In the genomic region with DNA sequence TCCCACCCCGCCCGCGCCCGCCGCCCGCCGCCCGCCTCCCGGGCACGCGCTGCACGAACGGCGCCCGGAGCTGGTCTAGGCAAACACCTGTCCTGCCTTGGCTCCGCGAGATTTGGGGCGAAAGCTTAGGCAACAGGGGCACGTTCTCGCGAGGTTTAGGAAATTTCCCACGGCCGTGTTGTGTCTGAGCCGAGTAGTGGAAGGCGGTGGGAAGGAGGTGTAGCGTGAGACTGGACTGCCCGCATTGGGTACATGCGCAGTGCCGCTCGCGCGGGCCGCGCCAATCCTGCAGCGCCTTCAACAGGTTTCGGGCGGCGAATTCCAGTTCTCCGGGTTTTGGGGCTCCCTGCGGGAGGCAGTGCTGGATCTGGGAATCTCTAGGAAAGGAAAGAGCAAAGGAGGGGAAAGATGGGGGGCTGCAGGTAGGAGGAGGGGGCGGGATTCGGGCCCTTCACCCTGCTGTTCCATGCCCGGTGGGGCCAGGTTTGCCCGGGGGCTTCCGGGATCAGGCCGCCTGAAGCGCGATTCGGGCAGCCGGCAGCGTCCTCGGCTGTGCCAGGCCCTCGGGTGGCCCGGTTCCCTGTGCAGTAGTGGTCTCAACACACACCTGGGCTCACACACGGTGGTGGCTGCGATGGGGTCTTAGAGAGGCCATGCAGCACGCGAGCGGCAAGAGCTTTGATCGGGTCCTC, we compare ENCODE assay signal across 8 cellular contexts. TPM values are rescaled to one million over a fixed set of nuclear protein-coding genes. Genes with fewer than 3 reads are reported as not detected.
A peak's percentile ranks its signal among the peaks of the same experiment; 100 is the strongest.
DNase-seq lines count a peak whose midpoint lies in the region; ATAC-seq and TF ChIP-seq lines count a peak whose summit lies in the region.

No MANE protein-coding gene starts in this region.

- POLR2A ChIA-PET in WTC11 (lab: Charles Lee), result interaction anchor here (0.5 to 2.9 kb wide), 9 partner anchors 10 to 326 kb away, joined by 3 to 11 read pairs (median 4); no protein-coding TSS in a partner anchor

- CTCF ChIA-PET in WTC11 (lab: Charles Lee), result interaction anchor here (0.6 to 2.5 kb wide), 8 partner anchors 11 to 332 kb away, joined by 3 to 14 read pairs (median 3); no protein-coding TSS in a partner anchor

- TF ChIP-seq CTCF in AG09319 (IDR thresholded peaks at IDR 0.05; ENCODE audit: low read depth, low read length), result peak; percentile 14
- no peak for TF ChIP-seq CTCF in WTC11 (IDR thresholded peaks at IDR 0.05)

- H3K27ac Mint-ChIP-seq in WTC11 (peak overlapping the region; percentile 99), immature natural killer cell (peak overlapping the region; percentile 90 to 99 (median 97))

- H3K36me3 Mint-ChIP-seq in WTC11 (peaks cover 31% of the 10 kb centered on the region), immature natural killer cell (peaks cover 0 to 5% (median under 1%) of the 10 kb centered on the region in 3 donors)

- ATAC-seq in HG03175 (IDR thresholded peaks at IDR 0.05; ENCODE audit: unreplicated experiment), result peak; percentile 72
- peak; percentile 69 for ATAC-seq in WTC11

- DNase-seq in AG09319 (ENCODE audit: extremely low read depth, low read depth) (peak; percentile 99), NCI-H2227 treated with DMSO at 0.1 percent for 48 hours (lab: John Stamatoyannopoulos, UW) (peak; percentile 96), WTC11 (ENCODE audit: low spot score) (peak; percentile 97), caudate nucleus (lab: John Stamatoyannopoulos, UW) (peak; percentile 65 to 98 (median 94)), immature natural killer cell (peak; percentile 91 to 92 (median 92)), smooth muscle cell of the brain vasculature (ENCODE audit: low read depth, low spot score) (peak; percentile 97)

- H3K27me3 Mint-ChIP-seq in WTC11 (ENCODE audit: low read depth), result peaks cover 3% of the 10 kb centered on the region; the same call in 1 of the 2 replicates
- H3K27me3 Mint-ChIP-seq in immature natural killer cell (ENCODE audit: low read depth in 3 of 3), result peaks cover 30 to 36% (median 34%) of the 10 kb centered on the region in 3 donors

- H3K27ac ChIP-seq in caudate nucleus (ENCODE audit: low read depth, low read length), result peak overlapping the region; percentile 91

- H3K4me1 Mint-ChIP-seq in WTC11 (peaks cover 28% of the 10 kb centered on the region), immature natural killer cell (peaks cover 26 to 46% of the 10 kb centered on the region in 2 donors)

- H3K4me3 Mint-ChIP-seq in WTC11 (peak overlapping the region; percentile 91), immature natural killer cell (peak overlapping the region; percentile 94 to 99 (median 96))

- peak; percentile 56 for TF ChIP-seq POLR2A in GM18951 (IDR thresholded peaks at IDR 0.05; ENCODE audit: extremely low read depth, insufficient read depth, insufficient read length)

- in situ Hi-C loops in GM18951 (cut with MboI; ENCODE audit: low sequenced_read_pairs, unreplicated experiment), result loop anchor here (10.0 kb wide), 1 partner anchor 245 kb away; no protein-coding TSS in a partner anchor

- H3K9me3 Mint-ChIP-seq in WTC11, result peaks cover 29% of the 10 kb centered on the region
- H3K9me3 Mint-ChIP-seq in immature natural killer cell, result peaks cover 7 to 12% (median 10%) of the 10 kb centered on the region in 6 donors

TF ChIP-seq in WTC11, 78 proteins besides CTCF, POLR2A, EP300 and RAD21 (continues in another document):
- TF ChIP-seq TCF7 (CRISPR knock-in tag; IDR thresholded peaks at IDR 0.05; ENCODE audit: low read depth), result 0 out of 2 replicates have a peak, but pooled peaks have one; percentile 50
- TF ChIP-seq, protein P1, sequence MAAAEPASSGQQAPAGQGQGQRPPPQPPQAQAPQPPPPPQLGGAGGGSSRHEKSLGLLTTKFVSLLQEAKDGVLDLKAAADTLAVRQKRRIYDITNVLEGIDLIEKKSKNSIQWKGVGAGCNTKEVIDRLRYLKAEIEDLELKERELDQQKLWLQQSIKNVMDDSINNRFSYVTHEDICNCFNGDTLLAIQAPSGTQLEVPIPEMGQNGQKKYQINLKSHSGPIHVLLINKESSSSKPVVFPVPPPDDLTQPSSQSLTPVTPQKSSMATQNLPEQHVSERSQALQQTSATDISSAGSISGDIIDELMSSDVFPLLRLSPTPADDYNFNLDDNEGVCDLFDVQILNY (CRISPR knock-in tag; IDR thresholded peaks at IDR 0.05), result peak; percentile 66
- TF ChIP-seq, protein P2, sequence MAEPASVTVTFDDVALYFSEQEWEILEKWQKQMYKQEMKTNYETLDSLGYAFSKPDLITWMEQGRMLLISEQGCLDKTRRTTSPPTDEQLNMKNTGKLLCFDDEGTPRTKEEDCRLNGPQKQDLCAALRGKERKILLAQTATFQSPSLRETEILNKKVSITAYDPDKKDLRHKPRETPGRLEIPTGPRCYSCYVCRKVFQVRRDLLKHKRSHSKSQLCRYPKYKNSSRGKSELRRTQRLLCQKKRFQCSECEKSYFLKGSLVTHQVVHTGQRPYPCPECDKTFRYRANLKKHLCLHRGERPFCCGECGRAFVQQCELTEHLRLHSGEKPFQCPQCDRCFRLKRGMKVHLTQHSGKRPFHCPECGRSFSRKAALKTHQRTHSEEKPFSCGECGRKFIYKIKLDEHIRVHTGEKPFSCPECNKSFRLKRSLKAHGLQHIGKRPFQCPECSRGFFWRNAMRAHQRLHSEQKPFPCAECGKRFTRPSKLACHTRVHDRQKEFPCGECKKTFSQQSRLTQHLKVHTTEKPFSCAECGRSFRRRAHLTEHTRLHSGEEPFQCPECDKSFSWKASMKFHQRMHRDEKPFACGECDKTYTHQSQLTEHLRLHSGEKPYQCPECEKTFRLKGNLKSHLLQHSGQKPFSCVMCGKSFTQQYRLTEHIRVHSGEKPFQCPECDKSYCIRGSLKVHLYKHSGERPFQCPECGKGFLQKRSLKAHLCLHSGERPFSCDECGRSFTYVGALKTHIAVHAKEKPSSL (CRISPR knock-in tag; conservative IDR thresholded peaks at IDR 0.05), result no peak
- 0 out of 2 replicates have a peak, but pooled peaks have one; percentile 16 for TF ChIP-seq ZNF219 (CRISPR knock-in tag; IDR thresholded peaks at IDR 0.05; ENCODE audit: borderline replicate concordance)
- TF ChIP-seq, protein P3, sequence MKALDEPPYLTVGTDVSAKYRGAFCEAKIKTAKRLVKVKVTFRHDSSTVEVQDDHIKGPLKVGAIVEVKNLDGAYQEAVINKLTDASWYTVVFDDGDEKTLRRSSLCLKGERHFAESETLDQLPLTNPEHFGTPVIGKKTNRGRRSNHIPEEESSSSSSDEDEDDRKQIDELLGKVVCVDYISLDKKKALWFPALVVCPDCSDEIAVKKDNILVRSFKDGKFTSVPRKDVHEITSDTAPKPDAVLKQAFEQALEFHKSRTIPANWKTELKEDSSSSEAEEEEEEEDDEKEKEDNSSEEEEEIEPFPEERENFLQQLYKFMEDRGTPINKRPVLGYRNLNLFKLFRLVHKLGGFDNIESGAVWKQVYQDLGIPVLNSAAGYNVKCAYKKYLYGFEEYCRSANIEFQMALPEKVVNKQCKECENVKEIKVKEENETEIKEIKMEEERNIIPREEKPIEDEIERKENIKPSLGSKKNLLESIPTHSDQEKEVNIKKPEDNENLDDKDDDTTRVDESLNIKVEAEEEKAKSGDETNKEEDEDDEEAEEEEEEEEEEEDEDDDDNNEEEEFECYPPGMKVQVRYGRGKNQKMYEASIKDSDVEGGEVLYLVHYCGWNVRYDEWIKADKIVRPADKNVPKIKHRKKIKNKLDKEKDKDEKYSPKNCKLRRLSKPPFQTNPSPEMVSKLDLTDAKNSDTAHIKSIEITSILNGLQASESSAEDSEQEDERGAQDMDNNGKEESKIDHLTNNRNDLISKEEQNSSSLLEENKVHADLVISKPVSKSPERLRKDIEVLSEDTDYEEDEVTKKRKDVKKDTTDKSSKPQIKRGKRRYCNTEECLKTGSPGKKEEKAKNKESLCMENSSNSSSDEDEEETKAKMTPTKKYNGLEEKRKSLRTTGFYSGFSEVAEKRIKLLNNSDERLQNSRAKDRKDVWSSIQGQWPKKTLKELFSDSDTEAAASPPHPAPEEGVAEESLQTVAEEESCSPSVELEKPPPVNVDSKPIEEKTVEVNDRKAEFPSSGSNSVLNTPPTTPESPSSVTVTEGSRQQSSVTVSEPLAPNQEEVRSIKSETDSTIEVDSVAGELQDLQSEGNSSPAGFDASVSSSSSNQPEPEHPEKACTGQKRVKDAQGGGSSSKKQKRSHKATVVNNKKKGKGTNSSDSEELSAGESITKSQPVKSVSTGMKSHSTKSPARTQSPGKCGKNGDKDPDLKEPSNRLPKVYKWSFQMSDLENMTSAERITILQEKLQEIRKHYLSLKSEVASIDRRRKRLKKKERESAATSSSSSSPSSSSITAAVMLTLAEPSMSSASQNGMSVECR (CRISPR knock-in tag; IDR thresholded peaks at IDR 0.05; ENCODE audit: borderline replicate concordance), result peak; percentile 61; the same call in 1 of the 2 replicates
- TF ChIP-seq, protein P4, sequence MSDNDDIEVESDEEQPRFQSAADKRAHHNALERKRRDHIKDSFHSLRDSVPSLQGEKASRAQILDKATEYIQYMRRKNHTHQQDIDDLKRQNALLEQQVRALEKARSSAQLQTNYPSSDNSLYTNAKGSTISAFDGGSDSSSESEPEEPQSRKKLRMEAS (CRISPR knock-in tag; IDR thresholded peaks at IDR 0.05), result peak; percentile 53; the same call in 1 of the 2 replicates
- TF ChIP-seq NFE2L1 (CRISPR knock-in tag; IDR thresholded peaks at IDR 0.05), result 0 out of 2 replicates have a peak, but pooled peaks have one; percentile 9
- TF ChIP-seq ZNF232 (CRISPR knock-in tag; IDR thresholded peaks at IDR 0.05), result peak; percentile 53
- TF ChIP-seq, protein P5, sequence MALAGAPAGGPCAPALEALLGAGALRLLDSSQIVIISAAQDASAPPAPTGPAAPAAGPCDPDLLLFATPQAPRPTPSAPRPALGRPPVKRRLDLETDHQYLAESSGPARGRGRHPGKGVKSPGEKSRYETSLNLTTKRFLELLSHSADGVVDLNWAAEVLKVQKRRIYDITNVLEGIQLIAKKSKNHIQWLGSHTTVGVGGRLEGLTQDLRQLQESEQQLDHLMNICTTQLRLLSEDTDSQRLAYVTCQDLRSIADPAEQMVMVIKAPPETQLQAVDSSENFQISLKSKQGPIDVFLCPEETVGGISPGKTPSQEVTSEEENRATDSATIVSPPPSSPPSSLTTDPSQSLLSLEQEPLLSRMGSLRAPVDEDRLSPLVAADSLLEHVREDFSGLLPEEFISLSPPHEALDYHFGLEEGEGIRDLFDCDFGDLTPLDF (CRISPR knock-in tag; IDR thresholded peaks at IDR 0.05), result 0 out of 2 replicates have a peak, but pooled peaks have one; percentile 9
- TF ChIP-seq GABPB1 (CRISPR knock-in tag; IDR thresholded peaks at IDR 0.05), result peak; percentile 56; the same call in 1 of the 2 replicates
- no peak for TF ChIP-seq JAZF1 (CRISPR knock-in tag; IDR thresholded peaks at IDR 0.05)
- TF ChIP-seq NFATC4 (CRISPR knock-in tag; IDR thresholded peaks at IDR 0.05), result no peak
- no peak for TF ChIP-seq NFYB (CRISPR knock-in tag; conservative IDR thresholded peaks at IDR 0.05; ENCODE audit: low read depth)
- TF ChIP-seq SP1 (CRISPR knock-in tag; conservative IDR thresholded peaks at IDR 0.05), result peak; percentile 79
- TF ChIP-seq GRHL2 (CRISPR knock-in tag; IDR thresholded peaks at IDR 0.05; ENCODE audit: insufficient replicate concordance, severe bottlenecking), result no peak
- TF ChIP-seq ETV6 (CRISPR knock-in tag; IDR thresholded peaks at IDR 0.05), result 0 out of 2 replicates have a peak, but pooled peaks have one; percentile 48

RNA-seq across cellular contexts. Expression of a gene that starts 1.2 kb away (rescaled TPM):
- 163 to 167 TPM (median 163 TPM) in 3 replicates for total RNA-seq in WTC11 (2021)
- polyA plus RNA-seq in immature natural killer cell, result 10 to 100 TPM; 39.8 to 67.3 (median 55.9) TPM

Comparison
In these comparisons a context has a peak if more than half of its experiments do, and no peak if none do; other contexts are left out.
1. Peak in every context shown above with its lines: DNase-seq, ATAC-seq and H3K27ac ChIP-seq.